ENCODE assay signal across 8 cellular contexts in genomic region chr10:71746344-71747037, GRCh38. TPM values are rescaled to one million over a fixed set of nuclear protein-coding genes. Genes with fewer than 3 reads are reported as not detected.
DNase-seq lines count a peak whose midpoint lies in the region; ATAC-seq and TF ChIP-seq lines count a peak whose summit lies in the region.

No MANE protein-coding gene starts in this region.

- no peak overlapping the region for H2AFZ ChIP-seq in smooth muscle cell (ENCODE audit: low read depth)

- intact Hi-C loops in activated T-helper 1 cell treated with anti-CD3 and anti-CD28 coated beads, Interleukin-12 subunit alpha, Interleukin-12 subunit beta, Interleukin-2, Interleukin-4 antibody, amounts not matched to agents 30 ng/mL and 10 ng/mL and 1 ng/mL, durations not matched to agents 14 hours and 24 hours and 36 hours (cut with micrococcal nuclease), result no loop called here

- no peak overlapping the region for H3K27ac ChIP-seq in smooth muscle cell (ENCODE audit: low read depth)

- no peaks in the 10 kb centered on the region for H3K27me3 Mint-ChIP-seq in activated T-cell treated with anti-CD3 and anti-CD28 coated beads, Interleukin-2, amount 50 U/mL, for 24 hours
- no peaks in the 10 kb centered on the region for H3K27me3 Mint-ChIP-seq in activated T-cell treated with anti-CD3 and anti-CD28 coated beads, Interleukin-2, amount 50 U/mL, for 4 hours (ENCODE audit: low read depth)
- no peaks in the 10 kb centered on the region for H3K27me3 Mint-ChIP-seq in activated T-helper 1 cell treated with anti-CD3 and anti-CD28 coated beads, Interleukin-12 subunit alpha, Interleukin-12 subunit beta, Interleukin-2, Interleukin-4 antibody, amounts not matched to agents 30 ng/mL and 10 ng/mL and 1 ng/mL, durations not matched to agents 14 hours and 24 hours and 36 hours (ENCODE audit: insufficient read depth)
- H3K27me3 Mint-ChIP-seq in type B pancreatic cell, result no peaks in the 10 kb centered on the region

- H3K4me2 ChIP-seq in smooth muscle cell, result no peak overlapping the region

- H3F3A ChIP-seq in smooth muscle cell (ENCODE audit: low read depth), result no peaks in the 10 kb centered on the region

- H3K27ac Mint-ChIP-seq in activated T-cell treated with anti-CD3 and anti-CD28 coated beads, Interleukin-2, amount 50 U/mL, for 24 hours, result peak overlapping the region; percentile 98
- H3K27ac Mint-ChIP-seq in activated T-helper 1 cell treated with anti-CD3 and anti-CD28 coated beads, Interleukin-12 subunit alpha, Interleukin-12 subunit beta, Interleukin-2, Interleukin-4 antibody, amounts not matched to agents 30 ng/mL and 10 ng/mL and 1 ng/mL, durations not matched to agents 14 hours and 24 hours and 36 hours, result peak overlapping the region; percentile 99
- peak overlapping the region; percentile 79 for H3K27ac Mint-ChIP-seq in type B pancreatic cell

- H3K9me3 ChIP-seq in smooth muscle cell (replicated peaks; ENCODE audit: low read depth), result no peaks in the 10 kb centered on the region

- no peak overlapping the region for H3K4me3 ChIP-seq in smooth muscle cell

- 76% methylated on average over 13 of the region's 13 CpGs for WGBS in smooth muscle cell (ENCODE audit: low lambda C conversion rate)

- no peak overlapping the region for H3K9ac ChIP-seq in smooth muscle cell (ENCODE audit: low read depth)

- H3K4me1 Mint-ChIP-seq in activated T-cell treated with anti-CD3 and anti-CD28 coated beads, Interleukin-2, amount 50 U/mL, for 24 hours (ENCODE audit: low read depth), result peaks cover 98% of the 10 kb centered on the region
- H3K4me1 Mint-ChIP-seq in activated T-cell treated with anti-CD3 and anti-CD28 coated beads, Interleukin-2, amount 50 U/mL, for 4 hours (ENCODE audit: low read depth), result peaks cover 98% of the 10 kb centered on the region
- peaks cover 95% of the 10 kb centered on the region for H3K4me1 Mint-ChIP-seq in activated T-helper 1 cell treated with anti-CD3 and anti-CD28 coated beads, Interleukin-12 subunit alpha, Interleukin-12 subunit beta, Interleukin-2, Interleukin-4 antibody, amounts not matched to agents 30 ng/mL and 10 ng/mL and 1 ng/mL, durations not matched to agents 14 hours and 24 hours and 36 hours (ENCODE audit: low read depth)
- H3K4me1 Mint-ChIP-seq in type B pancreatic cell (ENCODE audit: unreplicated experiment), result peaks cover 30% of the 10 kb centered on the region

- no peaks in the 10 kb centered on the region for H3K79me2 ChIP-seq in smooth muscle cell (ENCODE audit: low read depth)

- ATAC-seq in activated T-cell treated with anti-CD3 and anti-CD28 coated beads, Interleukin-2, amount 50 U/mL, for 4 hours, result no peak
- ATAC-seq in GM19463 (IDR thresholded peaks at IDR 0.05; ENCODE audit: unreplicated experiment), result no peak

- peaks cover 59% of the 10 kb centered on the region for H3K36me3 Mint-ChIP-seq in activated T-cell treated with anti-CD3 and anti-CD28 coated beads, Interleukin-2, amount 50 U/mL, for 24 hours (ENCODE audit: low read depth)
- H3K36me3 Mint-ChIP-seq in activated T-cell treated with anti-CD3 and anti-CD28 coated beads, Interleukin-2, amount 50 U/mL, for 4 hours (ENCODE audit: insufficient read depth), result peaks cover 28% of the 10 kb centered on the region
- peaks cover 39% of the 10 kb centered on the region for H3K36me3 Mint-ChIP-seq in activated T-helper 1 cell treated with anti-CD3 and anti-CD28 coated beads, Interleukin-12 subunit alpha, Interleukin-12 subunit beta, Interleukin-2, Interleukin-4 antibody, amounts not matched to agents 30 ng/mL and 10 ng/mL and 1 ng/mL, durations not matched to agents 14 hours and 24 hours and 36 hours (ENCODE audit: low read depth)
- H3K36me3 Mint-ChIP-seq in type B pancreatic cell, result no peaks in the 10 kb centered on the region

- no peaks in the 10 kb centered on the region for H3K9me3 Mint-ChIP-seq in activated T-cell treated with anti-CD3 and anti-CD28 coated beads, Interleukin-2, amount 50 U/mL, for 24 hours
- H3K9me3 Mint-ChIP-seq in activated T-cell treated with anti-CD3 and anti-CD28 coated beads, Interleukin-2, amount 50 U/mL, for 4 hours, result no peaks in the 10 kb centered on the region
- peaks cover 10% of the 10 kb centered on the region for H3K9me3 Mint-ChIP-seq in activated T-helper 1 cell treated with anti-CD3 and anti-CD28 coated beads, Interleukin-12 subunit alpha, Interleukin-12 subunit beta, Interleukin-2, Interleukin-4 antibody, amounts not matched to agents 30 ng/mL and 10 ng/mL and 1 ng/mL, durations not matched to agents 14 hours and 24 hours and 36 hours
- H3K9me3 Mint-ChIP-seq in type B pancreatic cell, result no peaks in the 10 kb centered on the region

- H3K4me3 Mint-ChIP-seq in activated T-cell treated with anti-CD3 and anti-CD28 coated beads, Interleukin-2, amount 50 U/mL, for 24 hours, result no peak overlapping the region
- H3K4me3 Mint-ChIP-seq in activated T-cell treated with anti-CD3 and anti-CD28 coated beads, Interleukin-2, amount 50 U/mL, for 4 hours, result no peak overlapping the region
- H3K4me3 Mint-ChIP-seq in activated T-helper 1 cell treated with anti-CD3 and anti-CD28 coated beads, Interleukin-12 subunit alpha, Interleukin-12 subunit beta, Interleukin-2, Interleukin-4 antibody, amounts not matched to agents 30 ng/mL and 10 ng/mL and 1 ng/mL, durations not matched to agents 14 hours and 24 hours and 36 hours, result no peak overlapping the region
- no peak overlapping the region for H3K4me3 Mint-ChIP-seq in type B pancreatic cell

- no peaks in the 10 kb centered on the region for H4K20me1 ChIP-seq in smooth muscle cell (ENCODE audit: low read depth)

- H3K4me1 ChIP-seq in smooth muscle cell (ENCODE audit: low read depth), result no peaks in the 10 kb centered on the region

- no peak for DNase-seq in activated T-cell treated with anti-CD3 and anti-CD28 coated beads, Interleukin-2, amount 50 U/mL, for 24 hours
- no peak for DNase-seq in activated T-cell treated with anti-CD3 and anti-CD28 coated beads, Interleukin-2, amount 50 U/mL, for 4 hours
- DNase-seq in activated T-helper 1 cell treated with anti-CD3 and anti-CD28 coated beads, Interleukin-12 subunit alpha, Interleukin-12 subunit beta, Interleukin-2, Interleukin-4 antibody, amounts not matched to agents 30 ng/mL and 10 ng/mL and 1 ng/mL, durations not matched to agents 14 hours and 24 hours and 36 hours (ENCODE audit: low spot score), result no peak
- peak; percentile 78 for DNase-seq in left kidney (ENCODE audit: low read depth, low spot score)
- no peak for DNase-seq in type B pancreatic cell (ENCODE audit: extremely low spot score, unreplicated experiment)
- no peak for DNase-seq in smooth muscle cell (lab: John Stamatoyannopoulos, UW; ENCODE audit: unreplicated experiment)
- DNase-seq in activated effector memory CD4-positive, alpha-beta T cell treated with anti-CD3 and anti-CD28 coated beads, Interleukin-2, amount 50 U/mL, for 16 hours, result no peak

- TF ChIP-seq CTCF in type B pancreatic cell (conservative IDR thresholded peaks at IDR 0.05), result no peak
- TF ChIP-seq CTCF in smooth muscle cell (IDR thresholded peaks at IDR 0.05; ENCODE audit: borderline replicate concordance, insufficient read depth, poor library complexity, severe bottlenecking), result no peak

- H3K27me3 ChIP-seq in smooth muscle cell (ENCODE audit: low read depth), result no peaks in the 10 kb centered on the region

- no peaks in the 10 kb centered on the region for H3K36me3 ChIP-seq in smooth muscle cell (ENCODE audit: low read depth)

RNA-seq across cellular contexts. Expression of gene VSIR, which starts 26.8 kb away (rescaled TPM):
- total RNA-seq in activated T-cell treated with anti-CD3 and anti-CD28 coated beads, Interleukin-2, amount 50 U/mL, for 4 hours, result 100 to 1,000 TPM; 238 to 274 (median 240) TPM
- 114 and 115 TPM in 2 replicates for total RNA-seq in activated T-helper 1 cell treated with anti-CD3 and anti-CD28 coated beads, Interleukin-12 subunit alpha, Interleukin-12 subunit beta, Interleukin-2, Interleukin-4 antibody, amounts not matched to agents 30 ng/mL and 10 ng/mL and 1 ng/mL, durations not matched to agents 14 hours and 24 hours and 36 hours
- total RNA-seq in type B pancreatic cell (ENCODE audit: low replicate concordance) (47.0 and 82.1 TPM in 2 replicates), smooth muscle cell (0.58 and 3.6 TPM in 2 replicates)
- polyA plus RNA-seq in smooth muscle cell, result 2.6 and 3.6 TPM in 2 replicates

RNA-seq across cellular contexts. Expression of gene C10orf105, which starts 26.9 kb away (rescaled TPM):
- under 1 TPM; 0.05 to 0.28 (median 0.18) TPM for total RNA-seq in activated T-cell treated with anti-CD3 and anti-CD28 coated beads, Interleukin-2, amount 50 U/mL, for 4 hours
- 0.18 and 0.32 TPM in 2 replicates for total RNA-seq in activated T-helper 1 cell treated with anti-CD3 and anti-CD28 coated beads, Interleukin-12 subunit alpha, Interleukin-12 subunit beta, Interleukin-2, Interleukin-4 antibody, amounts not matched to agents 30 ng/mL and 10 ng/mL and 1 ng/mL, durations not matched to agents 14 hours and 24 hours and 36 hours
- total RNA-seq in type B pancreatic cell (ENCODE audit: low replicate concordance), result 0.31 TPM in 1 of 2 replicates, not detected in the other
- total RNA-seq in smooth muscle cell, result 0.09 TPM in 1 of 2 replicates, not detected in the other
- not detected in 2 replicates for polyA plus RNA-seq in smooth muscle cell

Comparison
In these comparisons a context has a peak if more than half of its experiments do, and no peak if none do; other contexts are left out.
1. RNA of gene VSIR, which starts 26.8 kb away (total RNA-seq): 238 to 274 TPM in activated T-cell treated with anti-CD3 and anti-CD28 coated beads, Interleukin-2, amount 50 U/mL, for 4 hours, 114 to 115 TPM in activated T-helper 1 cell treated with anti-CD3 and anti-CD28 coated beads, Interleukin-12 subunit alpha, Interleukin-12 subunit beta, Interleukin-2, Interleukin-4 antibody, amounts not matched to agents 30 ng/mL and 10 ng/mL and 1 ng/mL, durations not matched to agents 14 hours and 24 hours and 36 hours and 47.0 to 82.1 TPM in type B pancreatic cell; 0.58 to 3.6 TPM in smooth muscle cell; every median in the first group is over 10 times any median in the second.
2. Peak in every context shown above with its lines, with median percentiles within 50 percentile points of each other: H3K27ac Mint-ChIP-seq.